ENCODE assay signal across 26 cellular contexts in the genomic region with DNA sequence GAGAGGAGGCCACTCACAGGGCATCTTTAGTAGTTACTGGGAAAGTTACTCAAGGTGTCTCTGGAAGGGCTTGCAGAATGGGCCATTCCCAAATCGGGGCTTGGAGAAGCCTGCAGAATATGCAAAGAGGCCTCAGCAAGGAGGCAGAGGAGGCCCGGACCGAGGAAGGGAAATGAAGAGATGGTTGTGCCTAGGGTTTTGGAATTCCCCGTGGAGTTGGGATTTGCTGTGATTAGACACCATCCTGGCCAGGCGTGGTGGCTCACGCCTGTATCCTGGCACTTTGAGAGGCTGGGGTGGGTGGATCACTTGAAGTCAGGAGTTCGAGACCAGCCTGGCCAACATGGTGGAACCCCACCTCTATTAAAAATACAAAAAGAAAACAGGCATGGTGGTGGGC.
"Had no signal": no experiment of that assay in that cellular context is flagged by ENCODE, and none has a peak within 500 bp of the region (broad histone marks: within the 10 kb centered on the region; RNA-seq: fewer than 3 reads in every experiment).

No MANE protein-coding gene starts in this region.

- H3K9me3 ChIP-seq: esophagus squamous epithelium, heart right ventricle, prostate gland, right atrium auricular region, thoracic aorta, tibial nerve, upper lobe of left lung, uterus had no signal

- H3K27me3 ChIP-seq: right atrium auricular region, upper lobe of left lung, uterus had no signal

- DNase-seq: cortex of kidney; effector memory CD8-positive, alpha-beta T cell; erythroblast; esophagus squamous epithelium; foreskin melanocyte; glutamatergic neuron; heart right ventricle; hippocampal formation; immature natural killer cell; islet precursor cell; mesendoderm; nephron progenitor cell; nucleus accumbens; stimulated activated CD4-positive, alpha-beta T cell treated with anti-CD3 and anti-CD28 coated beads, Interleukin-4, amount 100 ng/mL, for 4 hours; stimulated activated naive CD8-positive, alpha-beta T cell treated with anti-CD3 and anti-CD28 coated beads, Interleukin-15, Interleukin-2, amounts not matched to agents 100 U/mL and 50 U/mL, for 24 hours; substantia nigra; upper lobe of left lung; uterus had no signal

- H3K4me3 Mint-ChIP-seq: effector memory CD8-positive, alpha-beta T cell; immature natural killer cell; naive thymus-derived CD8-positive, alpha-beta T cell; nephron progenitor cell; stimulated activated memory B cell treated with anti-CD40 and anti-IgM and Interleukin-4, amounts not matched to agents 10 μg/mL and 1 μg/mL and 100 μg/mL, for 72 hours had no signal

- ATAC-seq: effector memory CD8-positive, alpha-beta T cell; heart right ventricle; naive thymus-derived CD8-positive, alpha-beta T cell; sciatic nerve; stimulated activated memory B cell treated with anti-CD40 and anti-IgM and Interleukin-4, amounts not matched to agents 10 μg/mL and 1 μg/mL and 100 μg/mL, for 72 hours; stimulated activated naive CD8-positive, alpha-beta T cell treated with anti-CD3 and anti-CD28 coated beads, Interleukin-15, Interleukin-2, amounts not matched to agents 100 U/mL and 50 U/mL, for 24 hours had no signal

- H3K27ac ChIP-seq: esophagus squamous epithelium, heart right ventricle, prostate gland, right atrium auricular region, thoracic aorta, tibial nerve, upper lobe of left lung, uterus had no signal

- H3K4me1 ChIP-seq: esophagus squamous epithelium, heart right ventricle, prostate gland, right atrium auricular region, tibial nerve, uterus had no signal

- H3K36me3 ChIP-seq: esophagus squamous epithelium, heart right ventricle, prostate gland, right atrium auricular region, thoracic aorta, tibial nerve, upper lobe of left lung, uterus had no signal

- H3K27ac Mint-ChIP-seq: effector memory CD8-positive, alpha-beta T cell; immature natural killer cell; nephron progenitor cell; stimulated activated memory B cell treated with anti-CD40 and anti-IgM and Interleukin-4, amounts not matched to agents 10 μg/mL and 1 μg/mL and 100 μg/mL, for 72 hours had no signal

- H3K4me1 Mint-ChIP-seq: immature natural killer cell had no signal

- H3K9me3 Mint-ChIP-seq: effector memory CD8-positive, alpha-beta T cell; immature natural killer cell; naive thymus-derived CD8-positive, alpha-beta T cell; stimulated activated memory B cell treated with anti-CD40 and anti-IgM and Interleukin-4, amounts not matched to agents 10 μg/mL and 1 μg/mL and 100 μg/mL, for 72 hours had no signal

- H3K4me3 ChIP-seq: esophagus squamous epithelium, heart right ventricle, lung, prostate gland, right atrium auricular region, thoracic aorta, tibial nerve, upper lobe of left lung, uterus had no signal

- H3K36me3 Mint-ChIP-seq: immature natural killer cell; naive thymus-derived CD8-positive, alpha-beta T cell; stimulated activated memory B cell treated with anti-CD40 and anti-IgM and Interleukin-4, amounts not matched to agents 10 μg/mL and 1 μg/mL and 100 μg/mL, for 72 hours had no signal
